2 cellular contexts compared by ENCODE assay signal in the genomic region with DNA sequence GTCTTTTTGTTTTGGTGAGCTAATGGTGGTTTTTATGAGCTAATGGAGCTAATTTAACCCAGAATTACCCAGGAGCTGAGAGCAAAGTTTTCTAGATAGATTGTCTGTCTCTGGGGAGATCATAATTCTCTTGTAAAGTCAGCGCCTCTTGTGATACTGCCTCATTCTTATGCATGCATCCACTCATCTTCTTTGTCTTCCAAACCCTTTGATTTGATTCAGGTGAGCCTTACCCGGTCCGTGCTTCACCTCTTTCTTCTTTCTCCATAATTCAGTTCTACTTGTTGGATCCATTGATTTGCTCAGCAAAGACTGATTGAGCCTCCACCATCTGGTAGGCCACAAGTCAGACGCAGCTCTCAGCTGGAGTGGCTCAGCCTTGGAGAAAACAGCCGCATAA.
TF ChIP-seq lines count a peak whose summit lies in the region.

No MANE protein-coding gene starts in this region.

TF ChIP-seq in H1, 55 proteins besides CTCF, POLR2A, EP300 and RAD21:
- TF ChIP-seq KDM1A (IDR thresholded peaks at IDR 0.05; ENCODE audit: borderline replicate concordance, low read length) = no peak
- no peak for TF ChIP-seq CEBPB (IDR thresholded peaks at IDR 0.05; ENCODE audit: low read depth, low read length)
- TF ChIP-seq POU5F1 (IDR thresholded peaks at IDR 0.05; ENCODE audit: low read depth, low read length) = 0 out of 2 replicates have a peak, but pooled peaks have one; percentile 49
- no peak for TF ChIP-seq NANOG (IDR thresholded peaks at IDR 0.05; ENCODE audit: insufficient read depth, low read depth, low read length, poor library complexity, severe bottlenecking)
- no peak for TF ChIP-seq SP2 (IDR thresholded peaks at IDR 0.05; ENCODE audit: low read length)
- no peak for TF ChIP-seq YY1 (IDR thresholded peaks at IDR 0.05; ENCODE audit: low read depth, low read length)
- TF ChIP-seq SIX5 (IDR thresholded peaks at IDR 0.05; ENCODE audit: low read depth, low read length) = no peak
- TF ChIP-seq CBX5 (IDR thresholded peaks at IDR 0.05; ENCODE audit: low read depth, low read length) = no peak
- TF ChIP-seq SP1 (IDR thresholded peaks at IDR 0.05; ENCODE audit: low read depth, low read length) = no peak

TF ChIP-seq in neural cell, 6 proteins besides CTCF, POLR2A, EP300 and RAD21:
- TF ChIP-seq, protein P1, sequence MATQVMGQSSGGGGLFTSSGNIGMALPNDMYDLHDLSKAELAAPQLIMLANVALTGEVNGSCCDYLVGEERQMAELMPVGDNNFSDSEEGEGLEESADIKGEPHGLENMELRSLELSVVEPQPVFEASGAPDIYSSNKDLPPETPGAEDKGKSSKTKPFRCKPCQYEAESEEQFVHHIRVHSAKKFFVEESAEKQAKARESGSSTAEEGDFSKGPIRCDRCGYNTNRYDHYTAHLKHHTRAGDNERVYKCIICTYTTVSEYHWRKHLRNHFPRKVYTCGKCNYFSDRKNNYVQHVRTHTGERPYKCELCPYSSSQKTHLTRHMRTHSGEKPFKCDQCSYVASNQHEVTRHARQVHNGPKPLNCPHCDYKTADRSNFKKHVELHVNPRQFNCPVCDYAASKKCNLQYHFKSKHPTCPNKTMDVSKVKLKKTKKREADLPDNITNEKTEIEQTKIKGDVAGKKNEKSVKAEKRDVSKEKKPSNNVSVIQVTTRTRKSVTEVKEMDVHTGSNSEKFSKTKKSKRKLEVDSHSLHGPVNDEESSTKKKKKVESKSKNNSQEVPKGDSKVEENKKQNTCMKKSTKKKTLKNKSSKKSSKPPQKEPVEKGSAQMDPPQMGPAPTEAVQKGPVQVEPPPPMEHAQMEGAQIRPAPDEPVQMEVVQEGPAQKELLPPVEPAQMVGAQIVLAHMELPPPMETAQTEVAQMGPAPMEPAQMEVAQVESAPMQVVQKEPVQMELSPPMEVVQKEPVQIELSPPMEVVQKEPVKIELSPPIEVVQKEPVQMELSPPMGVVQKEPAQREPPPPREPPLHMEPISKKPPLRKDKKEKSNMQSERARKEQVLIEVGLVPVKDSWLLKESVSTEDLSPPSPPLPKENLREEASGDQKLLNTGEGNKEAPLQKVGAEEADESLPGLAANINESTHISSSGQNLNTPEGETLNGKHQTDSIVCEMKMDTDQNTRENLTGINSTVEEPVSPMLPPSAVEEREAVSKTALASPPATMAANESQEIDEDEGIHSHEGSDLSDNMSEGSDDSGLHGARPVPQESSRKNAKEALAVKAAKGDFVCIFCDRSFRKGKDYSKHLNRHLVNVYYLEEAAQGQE (IDR thresholded peaks at IDR 0.05; ENCODE audit: borderline replicate concordance) = no peak
- TF ChIP-seq SMC3 (conservative IDR thresholded peaks at IDR 0.05; ENCODE audit: poor library complexity) (no peak), EZH2 (IDR thresholded peaks at IDR 0.05; ENCODE audit: borderline replicate concordance, insufficient read depth, low read length, poor library complexity, severe bottlenecking) (no peak), TAF1 (IDR thresholded peaks at IDR 0.05; ENCODE audit: low read depth) (no peak), POLR2AphosphoS5 (IDR thresholded peaks at IDR 0.05) (no peak), MXI1 (conservative IDR thresholded peaks at IDR 0.05; ENCODE audit: poor library complexity, severe bottlenecking) (no peak)
